ENCODE assay signal across 3 cellular contexts in the genomic region with DNA sequence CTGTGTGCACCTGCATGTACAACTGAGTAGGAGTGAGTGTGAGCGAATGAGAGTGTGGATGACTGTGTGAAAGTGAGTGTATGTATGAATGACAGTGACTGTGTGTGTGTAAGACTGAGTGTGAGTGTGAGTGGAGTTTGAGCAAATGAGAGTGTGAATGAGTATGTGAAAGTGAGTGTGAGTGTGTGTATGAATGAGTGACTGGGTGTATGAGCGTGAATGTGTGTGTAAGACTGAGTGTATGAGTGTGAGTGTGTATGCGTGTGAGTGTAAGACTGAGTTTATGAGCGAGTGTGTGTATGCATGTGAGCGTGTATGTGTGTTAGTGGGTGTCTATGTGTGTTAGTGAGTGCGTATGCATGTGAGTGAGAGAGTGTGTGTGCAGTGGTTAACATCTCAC.
TF ChIP-seq lines count a peak whose summit lies in the region.

No MANE protein-coding gene starts in this region.

TF ChIP-seq in GM23338, 12 proteins besides CTCF, POLR2A, EP300 and RAD21 (continues in another document):
- TF ChIP-seq STAT1 (IDR thresholded peaks at IDR 0.05; ENCODE audit: unreplicated experiment): no peak
- TF ChIP-seq, protein P1, sequence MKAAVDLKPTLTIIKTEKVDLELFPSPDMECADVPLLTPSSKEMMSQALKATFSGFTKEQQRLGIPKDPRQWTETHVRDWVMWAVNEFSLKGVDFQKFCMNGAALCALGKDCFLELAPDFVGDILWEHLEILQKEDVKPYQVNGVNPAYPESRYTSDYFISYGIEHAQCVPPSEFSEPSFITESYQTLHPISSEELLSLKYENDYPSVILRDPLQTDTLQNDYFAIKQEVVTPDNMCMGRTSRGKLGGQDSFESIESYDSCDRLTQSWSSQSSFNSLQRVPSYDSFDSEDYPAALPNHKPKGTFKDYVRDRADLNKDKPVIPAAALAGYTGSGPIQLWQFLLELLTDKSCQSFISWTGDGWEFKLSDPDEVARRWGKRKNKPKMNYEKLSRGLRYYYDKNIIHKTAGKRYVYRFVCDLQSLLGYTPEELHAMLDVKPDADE (IDR thresholded peaks at IDR 0.05): no peak
- no peak for TF ChIP-seq NANOG (IDR thresholded peaks at IDR 0.05; ENCODE audit: borderline replicate concordance)
- no peak for TF ChIP-seq CREB1 (CRISPR knock-in tag; IDR thresholded peaks at IDR 0.05; ENCODE audit: low read depth)
- TF ChIP-seq, protein P2, sequence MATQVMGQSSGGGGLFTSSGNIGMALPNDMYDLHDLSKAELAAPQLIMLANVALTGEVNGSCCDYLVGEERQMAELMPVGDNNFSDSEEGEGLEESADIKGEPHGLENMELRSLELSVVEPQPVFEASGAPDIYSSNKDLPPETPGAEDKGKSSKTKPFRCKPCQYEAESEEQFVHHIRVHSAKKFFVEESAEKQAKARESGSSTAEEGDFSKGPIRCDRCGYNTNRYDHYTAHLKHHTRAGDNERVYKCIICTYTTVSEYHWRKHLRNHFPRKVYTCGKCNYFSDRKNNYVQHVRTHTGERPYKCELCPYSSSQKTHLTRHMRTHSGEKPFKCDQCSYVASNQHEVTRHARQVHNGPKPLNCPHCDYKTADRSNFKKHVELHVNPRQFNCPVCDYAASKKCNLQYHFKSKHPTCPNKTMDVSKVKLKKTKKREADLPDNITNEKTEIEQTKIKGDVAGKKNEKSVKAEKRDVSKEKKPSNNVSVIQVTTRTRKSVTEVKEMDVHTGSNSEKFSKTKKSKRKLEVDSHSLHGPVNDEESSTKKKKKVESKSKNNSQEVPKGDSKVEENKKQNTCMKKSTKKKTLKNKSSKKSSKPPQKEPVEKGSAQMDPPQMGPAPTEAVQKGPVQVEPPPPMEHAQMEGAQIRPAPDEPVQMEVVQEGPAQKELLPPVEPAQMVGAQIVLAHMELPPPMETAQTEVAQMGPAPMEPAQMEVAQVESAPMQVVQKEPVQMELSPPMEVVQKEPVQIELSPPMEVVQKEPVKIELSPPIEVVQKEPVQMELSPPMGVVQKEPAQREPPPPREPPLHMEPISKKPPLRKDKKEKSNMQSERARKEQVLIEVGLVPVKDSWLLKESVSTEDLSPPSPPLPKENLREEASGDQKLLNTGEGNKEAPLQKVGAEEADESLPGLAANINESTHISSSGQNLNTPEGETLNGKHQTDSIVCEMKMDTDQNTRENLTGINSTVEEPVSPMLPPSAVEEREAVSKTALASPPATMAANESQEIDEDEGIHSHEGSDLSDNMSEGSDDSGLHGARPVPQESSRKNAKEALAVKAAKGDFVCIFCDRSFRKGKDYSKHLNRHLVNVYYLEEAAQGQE (IDR thresholded peaks at IDR 0.05; ENCODE audit: unreplicated experiment): no peak
- TF ChIP-seq ZNF114 (CRISPR knock-in tag; IDR thresholded peaks at IDR 0.05): no peak
- no peak for TF ChIP-seq EZH2phosphoT487 (IDR thresholded peaks at IDR 0.05; ENCODE audit: unreplicated experiment)
- no peak for TF ChIP-seq EZH2 (IDR thresholded peaks at IDR 0.05; ENCODE audit: low read depth, unreplicated experiment)

TF ChIP-seq in IMR-90, 13 proteins besides CTCF, POLR2A, EP300 and RAD21:
- no peak for TF ChIP-seq NFE2L2 (IDR thresholded peaks at IDR 0.05; ENCODE audit: low read depth, low read length)
- TF ChIP-seq RCOR1 (IDR thresholded peaks at IDR 0.05; ENCODE audit: insufficient replicate concordance, low read length): no peak
- TF ChIP-seq SMC3 (IDR thresholded peaks at IDR 0.05; ENCODE audit: low read depth, low read length): no peak
- TF ChIP-seq, protein P3, sequence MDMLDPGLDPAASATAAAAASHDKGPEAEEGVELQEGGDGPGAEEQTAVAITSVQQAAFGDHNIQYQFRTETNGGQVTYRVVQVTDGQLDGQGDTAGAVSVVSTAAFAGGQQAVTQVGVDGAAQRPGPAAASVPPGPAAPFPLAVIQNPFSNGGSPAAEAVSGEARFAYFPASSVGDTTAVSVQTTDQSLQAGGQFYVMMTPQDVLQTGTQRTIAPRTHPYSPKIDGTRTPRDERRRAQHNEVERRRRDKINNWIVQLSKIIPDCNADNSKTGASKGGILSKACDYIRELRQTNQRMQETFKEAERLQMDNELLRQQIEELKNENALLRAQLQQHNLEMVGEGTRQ (IDR thresholded peaks at IDR 0.05; ENCODE audit: low read depth, low read length): no peak
- TF ChIP-seq FOS (IDR thresholded peaks at IDR 0.05; ENCODE audit: low read depth, low read length): no peak
- TF ChIP-seq BHLHE40 (IDR thresholded peaks at IDR 0.05; ENCODE audit: low read depth, low read length): no peak
- TF ChIP-seq, protein P4, sequence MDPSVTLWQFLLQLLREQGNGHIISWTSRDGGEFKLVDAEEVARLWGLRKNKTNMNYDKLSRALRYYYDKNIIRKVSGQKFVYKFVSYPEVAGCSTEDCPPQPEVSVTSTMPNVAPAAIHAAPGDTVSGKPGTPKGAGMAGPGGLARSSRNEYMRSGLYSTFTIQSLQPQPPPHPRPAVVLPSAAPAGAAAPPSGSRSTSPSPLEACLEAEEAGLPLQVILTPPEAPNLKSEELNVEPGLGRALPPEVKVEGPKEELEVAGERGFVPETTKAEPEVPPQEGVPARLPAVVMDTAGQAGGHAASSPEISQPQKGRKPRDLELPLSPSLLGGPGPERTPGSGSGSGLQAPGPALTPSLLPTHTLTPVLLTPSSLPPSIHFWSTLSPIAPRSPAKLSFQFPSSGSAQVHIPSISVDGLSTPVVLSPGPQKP (IDR thresholded peaks at IDR 0.05; ENCODE audit: borderline replicate concordance, low read depth, low read length): no peak
- TF ChIP-seq MAFK (IDR thresholded peaks at IDR 0.05; ENCODE audit: low read depth, low read length): no peak
- TF ChIP-seq MAZ (IDR thresholded peaks at IDR 0.05; ENCODE audit: borderline replicate concordance, low read depth, low read length): no peak
- TF ChIP-seq RFX5 (IDR thresholded peaks at IDR 0.05; ENCODE audit: low read depth, low read length): no peak
- TF ChIP-seq CEBPB (IDR thresholded peaks at IDR 0.05; ENCODE audit: low read depth, low read length): no peak
- no peak for TF ChIP-seq CHD1 (IDR thresholded peaks at IDR 0.05; ENCODE audit: low read depth, low read length)
- no peak for TF ChIP-seq MXI1 (IDR thresholded peaks at IDR 0.05; ENCODE audit: borderline replicate concordance, low read depth, low read length)

TF ChIP-seq in H1, 55 proteins besides CTCF, POLR2A, EP300 and RAD21:
- no peak for TF ChIP-seq GTF2F1 (IDR thresholded peaks at IDR 0.05; ENCODE audit: borderline replicate concordance, low read depth, low read length)
- TF ChIP-seq KDM1A (IDR thresholded peaks at IDR 0.05; ENCODE audit: borderline replicate concordance, low read length): no peak
- TF ChIP-seq SRF (IDR thresholded peaks at IDR 0.05; ENCODE audit: low read depth, low read length): no peak
- TF ChIP-seq ASH2L (IDR thresholded peaks at IDR 0.05; ENCODE audit: low read length): peak; percentile 63
- no peak for TF ChIP-seq CHD1 (IDR thresholded peaks at IDR 0.05; ENCODE audit: low read depth, low read length)
TF ChIP-seq in H1: peak in this region for 1.
